17 cellular contexts compared by ENCODE assay signal in the genomic region with DNA sequence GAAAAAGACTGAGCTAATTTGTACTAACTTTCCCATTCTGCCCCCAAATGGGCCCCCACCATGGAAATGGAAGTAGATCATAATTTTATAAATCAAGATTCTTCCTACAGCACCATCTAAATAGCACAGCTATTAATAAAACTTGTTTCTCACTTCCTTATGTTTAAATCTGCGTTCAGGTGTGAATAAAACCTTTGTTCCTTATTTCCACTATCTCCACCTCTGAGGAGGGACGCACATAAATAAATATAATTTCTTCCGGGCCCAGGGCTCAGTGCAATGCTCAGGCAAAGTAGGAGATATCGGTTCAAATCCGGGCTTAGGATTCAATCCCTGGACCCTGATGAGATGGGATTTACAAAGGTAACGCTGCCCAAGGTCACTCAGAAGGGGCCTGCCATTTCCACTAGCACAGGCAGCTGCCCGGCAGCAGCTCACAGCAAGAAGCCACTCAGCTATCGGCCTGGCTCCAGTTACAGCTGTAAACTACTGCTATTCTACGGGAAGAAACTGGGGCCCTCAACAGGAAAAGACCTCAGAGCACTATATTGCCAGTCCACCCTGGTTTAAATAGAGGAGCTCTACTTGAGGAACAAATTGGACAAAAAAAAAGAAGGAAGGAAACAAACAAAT. TPM values are rescaled to one million over a fixed set of nuclear protein-coding genes. Genes with fewer than 3 reads are reported as not detected.
DNase-seq lines count a peak whose midpoint lies in the region; ATAC-seq and TF ChIP-seq lines count a peak whose summit lies in the region.
"Had no signal": no experiment of that assay in that cellular context is flagged by ENCODE, and none has a peak within 500 bp of the region (broad histone marks: within the 10 kb centered on the region; RNA-seq: fewer than 3 reads in every experiment).

No MANE protein-coding gene starts in this region.

- intact Hi-C loops in right cardiac atrium (cut with DNase I): no loop called here
- intact Hi-C loops in transverse colon (cut with DNase I; ENCODE audit: low total_unique reads): no loop called here

- H3K4me3 Mint-ChIP-seq in WTC11 (no peak overlapping the region), memory B cell (no peak overlapping the region)
- H3K4me3 Mint-ChIP-seq in activated T-cell treated with anti-CD3 and anti-CD28 coated beads, Interleukin-2, amount 50 U/mL, for 24 hours: no peak overlapping the region
- H3K4me3 Mint-ChIP-seq: naive thymus-derived CD4-positive, alpha-beta T cell; stimulated activated naive CD8-positive, alpha-beta T cell treated with anti-CD3 and anti-CD28 coated beads, Interleukin-15, amount 100 ng/mL, for 72 hours had no signal

- CTCF ChIA-PET in WTC11 (lab: Charles Lee): interaction anchor here (1.0 to 1.3 kb wide), 4 partner anchors 20 to 150 kb away, joined by 3 to 5 read pairs (median 4); no protein-coding TSS in a partner anchor

- in situ Hi-C loops in transverse colon (cut with MboI; ENCODE audit: low pct_ligation_motif_present in 1 of 4, low pct_unique_long_range_greater_than_20kb in 1 of 4, low sequenced_read_pairs in 3 of 4): no loop called here

- H3K36me3 ChIP-seq in cardiac muscle cell: no peaks in the 10 kb centered on the region
- H3K36me3 ChIP-seq in transverse colon: no peaks in the 10 kb centered on the region

- no peaks in the 10 kb centered on the region for H3K27me3 ChIP-seq in cardiac muscle cell
- H3K27me3 ChIP-seq in right cardiac atrium (ENCODE audit: control insufficient read depth, insufficient read depth): no peaks in the 10 kb centered on the region
- H3K27me3 ChIP-seq in transverse colon: no peaks in the 10 kb centered on the region
- H3K27me3 ChIP-seq: ascending aorta, dorsolateral prefrontal cortex had no signal

- no peaks in the 10 kb centered on the region for H3K9me3 ChIP-seq in cardiac muscle cell (ENCODE audit: low read depth)
- no peaks in the 10 kb centered on the region for H3K9me3 ChIP-seq in right cardiac atrium (ENCODE audit: control insufficient read depth, low read length)
- no peaks in the 10 kb centered on the region for H3K9me3 ChIP-seq in transverse colon
- H3K9me3 ChIP-seq: ascending aorta had no signal

- no peak for TF ChIP-seq EP300 in transverse colon (IDR thresholded peaks at IDR 0.05; ENCODE audit: low read depth)

- DNase-seq in cardiac muscle cell (ENCODE audit: low read depth in 1 of 2, low spot score in 1 of 2): peak in 1 of 2 donors; percentile 80
- no peak for DNase-seq in right cardiac atrium
- DNase-seq in WTC11 (ENCODE audit: low spot score): peak; percentile 51
- no peak for DNase-seq in memory B cell (ENCODE audit: low spot score in 2 of 2)
- no peak for DNase-seq in transverse colon
- no peak for DNase-seq in SK-N-DZ (ENCODE audit: low spot score)
- DNase-seq in SIG-M5 treated with dmso at 0.1 percent for 504 hours (lab: John Stamatoyannopoulos, UW; ENCODE audit: unreplicated experiment): no peak
- no peak for DNase-seq in activated T-cell treated with anti-CD3 and anti-CD28 coated beads, Interleukin-2, amount 50 U/mL, for 24 hours
- DNase-seq: activated CD4-positive, alpha-beta T cell treated with anti-CD3 and anti-CD28 coated beads for 4 hours; activated CD8-positive, alpha-beta memory T cell treated with anti-CD3 and anti-CD28 coated beads, Interleukin-2, amount 50 U/mL, for 4 hours; dorsolateral prefrontal cortex; EL; naive thymus-derived CD4-positive, alpha-beta T cell; NCI-H1048; stimulated activated naive CD8-positive, alpha-beta T cell treated with anti-CD3 and anti-CD28 coated beads, Interleukin-15, amount 100 ng/mL, for 72 hours; T1000 had no signal

- POLR2A ChIA-PET in WTC11 (lab: Charles Lee): no interaction called here

- H3K27me3 Mint-ChIP-seq in WTC11 (ENCODE audit: low read depth) (no peaks in the 10 kb centered on the region), memory B cell (peaks cover 2% of the 10 kb centered on the region)
- H3K27me3 Mint-ChIP-seq in activated T-cell treated with anti-CD3 and anti-CD28 coated beads, Interleukin-2, amount 50 U/mL, for 24 hours: no peaks in the 10 kb centered on the region
- H3K27me3 Mint-ChIP-seq: naive thymus-derived CD4-positive, alpha-beta T cell; stimulated activated naive CD8-positive, alpha-beta T cell treated with anti-CD3 and anti-CD28 coated beads, Interleukin-15, amount 100 ng/mL, for 72 hours had no signal

- no peaks in the 10 kb centered on the region for H3K36me3 Mint-ChIP-seq in WTC11
- H3K36me3 Mint-ChIP-seq in memory B cell: no peaks in the 10 kb centered on the region
- H3K36me3 Mint-ChIP-seq in activated T-cell treated with anti-CD3 and anti-CD28 coated beads, Interleukin-2, amount 50 U/mL, for 24 hours (ENCODE audit: low read depth): peaks cover 5% of the 10 kb centered on the region

- H3K4me1 ChIP-seq in cardiac muscle cell (ENCODE audit: low read depth) (peaks cover 8% of the 10 kb centered on the region), right cardiac atrium (ENCODE audit: control insufficient read depth, insufficient read depth, low read length) (peaks cover 2% of the 10 kb centered on the region), transverse colon (peaks cover 5 to 37% (median 14%) of the 10 kb centered on the region in 4 donors)

- TF ChIP-seq CTCF in cardiac muscle cell (IDR thresholded peaks at IDR 0.05; ENCODE audit: low read depth, low read length): no peak
- TF ChIP-seq CTCF in WTC11 (IDR thresholded peaks at IDR 0.05): no peak
- TF ChIP-seq CTCF in transverse colon (IDR thresholded peaks at IDR 0.05): no peak

- H3K4me1 Mint-ChIP-seq in WTC11 (peaks cover 36% of the 10 kb centered on the region), memory B cell (peaks cover 10% of the 10 kb centered on the region)
- peaks cover 22% of the 10 kb centered on the region for H3K4me1 Mint-ChIP-seq in activated T-cell treated with anti-CD3 and anti-CD28 coated beads, Interleukin-2, amount 50 U/mL, for 24 hours (ENCODE audit: low read depth)

- H3K9me3 Mint-ChIP-seq in WTC11: 0 out of 2 replicates have a peak, but pooled peaks cover 3% of the 10 kb centered on the region
- no peaks in the 10 kb centered on the region for H3K9me3 Mint-ChIP-seq in memory B cell
- H3K9me3 Mint-ChIP-seq in activated T-cell treated with anti-CD3 and anti-CD28 coated beads, Interleukin-2, amount 50 U/mL, for 24 hours: no peaks in the 10 kb centered on the region
- H3K9me3 Mint-ChIP-seq: stimulated activated naive CD8-positive, alpha-beta T cell treated with anti-CD3 and anti-CD28 coated beads, Interleukin-15, amount 100 ng/mL, for 72 hours had no signal

- no peak for TF ChIP-seq POLR2A in transverse colon (IDR thresholded peaks at IDR 0.05)

- H3K27ac ChIP-seq in cardiac muscle cell: peak overlapping the region; percentile 58
- no peak overlapping the region for H3K27ac ChIP-seq in right cardiac atrium (ENCODE audit: low read length)
- H3K27ac ChIP-seq in transverse colon: peak overlapping the region; percentile 10 to 66 (median 42)
- H3K27ac ChIP-seq: ascending aorta, dorsolateral prefrontal cortex had no signal

- 86% methylated on average over 9 of the region's 9 CpGs for WGBS in right cardiac atrium
- WGBS in transverse colon (ENCODE audit: low coverage in 1 of 2), 2 donors: 60 to 65% methylated on average over 9 of the region's 9 CpGs

- H3K4me3 ChIP-seq in cardiac muscle cell (no peak overlapping the region), right cardiac atrium (ENCODE audit: low read length) (no peak overlapping the region), transverse colon (no peak overlapping the region)
- H3K4me3 ChIP-seq: ascending aorta, dorsolateral prefrontal cortex had no signal

- ATAC-seq in right cardiac atrium (no peak), WTC11 (peak; percentile 91), memory B cell (ENCODE audit: low read depth) (peak; percentile 43)
- ATAC-seq: naive thymus-derived CD4-positive, alpha-beta T cell; stimulated activated naive CD8-positive, alpha-beta T cell treated with anti-CD3 and anti-CD28 coated beads, Interleukin-15, amount 100 ng/mL, for 72 hours had no signal

- H3K27ac Mint-ChIP-seq in WTC11: peak overlapping the region; percentile 88; the same call in 1 of the 2 replicates
- H3K27ac Mint-ChIP-seq in memory B cell: no peak overlapping the region
- H3K27ac Mint-ChIP-seq in activated T-cell treated with anti-CD3 and anti-CD28 coated beads, Interleukin-2, amount 50 U/mL, for 24 hours: no peak overlapping the region
- H3K27ac Mint-ChIP-seq: stimulated activated naive CD8-positive, alpha-beta T cell treated with anti-CD3 and anti-CD28 coated beads, Interleukin-15, amount 100 ng/mL, for 72 hours had no signal

TF ChIP-seq in WTC11, 78 proteins besides CTCF, POLR2A, EP300 and RAD21:
- no peak for TF ChIP-seq ZNF423 (CRISPR knock-in tag; IDR thresholded peaks at IDR 0.05)

RNA-seq across cellular contexts. Expression of gene FOXP1, which starts 52.5 kb away (rescaled TPM):
- total RNA-seq in cardiac muscle cell (115 and 132 TPM in 2 replicates), right cardiac atrium (10 to 100 TPM; 57.4 to 63.4 (median 58.6) TPM), WTC11 (2021) (24.7 to 25.8 TPM (median 25.2 TPM) in 3 replicates), transverse colon (100 to 1,000 TPM; 102 to 260 (median 150) TPM)
- polyA plus RNA-seq in cardiac muscle cell (121 and 149 TPM in 2 replicates), right cardiac atrium (13.6 TPM)
- 5.9 and 6.7 TPM in 2 replicates for polyA plus RNA-seq in SK-N-DZ (2014; cell fraction: cytosol; rRNA removed)
- 5.6 and 9.7 TPM in 2 replicates for polyA plus RNA-seq in SK-N-DZ (2014; cell fraction: nucleus; rRNA removed)

Comparison
In these comparisons a context has a peak if more than half of its experiments do, and no peak if none do; other contexts are left out.
1. ATAC-seq: peak in WTC11 (single experiment) and memory B cell (single experiment); none in right cardiac atrium (0 of 2).